Comparison of ENCODE assay signal across 19 cellular contexts in the genomic region with DNA sequence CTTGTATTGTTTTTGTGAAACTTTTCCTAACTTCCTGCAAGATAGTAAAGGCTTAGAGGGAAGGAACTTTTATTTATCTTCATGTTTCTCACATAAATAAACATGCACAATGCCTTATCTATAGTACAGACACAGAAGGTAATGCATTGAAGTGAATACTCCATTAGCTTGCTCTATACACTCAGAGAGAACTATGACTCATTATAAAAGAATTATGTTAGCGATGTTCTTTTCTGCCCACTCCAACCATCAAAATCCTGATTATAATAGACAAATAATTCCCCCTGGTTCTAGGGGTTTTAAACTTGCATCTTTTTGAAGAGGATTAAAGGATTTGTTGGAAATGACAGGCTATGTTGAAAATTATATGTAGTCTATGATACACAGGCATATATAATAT.
"Had no signal": no experiment of that assay in that cellular context is flagged by ENCODE, and none has a peak within 500 bp of the region (broad histone marks: within the 10 kb centered on the region; RNA-seq: fewer than 3 reads in every experiment).

No MANE protein-coding gene starts in this region.

- H3K4me1 ChIP-seq: body of pancreas, heart left ventricle, left ventricle myocardium inferior, uterus had no signal

- H3K9me3 ChIP-seq: body of pancreas, heart left ventricle, left ventricle myocardium inferior, ovary, thoracic aorta, uterus had no signal

- ATAC-seq: activated T-cell treated with anti-CD3 and anti-CD28 coated beads, Interleukin-2, amount 50 U/mL, for 72 hours; body of pancreas; heart left ventricle; stimulated activated naive CD8-positive, alpha-beta T cell treated with anti-CD3 and anti-CD28 coated beads, Interleukin-15, amount 100 ng/mL, for 72 hours had no signal

- H3K27me3 ChIP-seq: body of pancreas, heart left ventricle, ovary, uterus had no signal

- H3K36me3 ChIP-seq: heart left ventricle, left ventricle myocardium inferior, ovary, thoracic aorta, uterus had no signal

- H3K4me1 Mint-ChIP-seq: activated naive CD8-positive, alpha-beta T cell treated with anti-CD3 and anti-CD28 coated beads, Interleukin-2, amount 10 ng/mL, durations not matched to agents 7 days and 5 days; central memory CD8-positive, alpha-beta T cell; stimulated activated naive CD8-positive, alpha-beta T cell treated with anti-CD3 and anti-CD28 coated beads, Interleukin-15, amount 100 ng/mL, for 72 hours had no signal

- H3K27me3 Mint-ChIP-seq: activated naive CD8-positive, alpha-beta T cell treated with anti-CD3 and anti-CD28 coated beads, Interleukin-2, amount 10 ng/mL, durations not matched to agents 7 days and 5 days; central memory CD8-positive, alpha-beta T cell; stimulated activated naive CD8-positive, alpha-beta T cell treated with anti-CD3 and anti-CD28 coated beads, Interleukin-15, amount 100 ng/mL, for 72 hours had no signal

- H3K36me3 Mint-ChIP-seq: activated naive CD8-positive, alpha-beta T cell treated with anti-CD3 and anti-CD28 coated beads, Interleukin-2, amount 10 ng/mL, durations not matched to agents 7 days and 5 days had no signal

- H3K27ac Mint-ChIP-seq: activated naive CD8-positive, alpha-beta T cell treated with anti-CD3 and anti-CD28 coated beads, Interleukin-2, amount 10 ng/mL, durations not matched to agents 7 days and 5 days; activated T-cell treated with anti-CD3 and anti-CD28 coated beads, Interleukin-2, amount 50 U/mL, for 72 hours; stimulated activated naive CD8-positive, alpha-beta T cell treated with anti-CD3 and anti-CD28 coated beads, Interleukin-15, amount 100 ng/mL, for 72 hours; T-helper 2 cell treated with Interferon-gamma antibody and Interleukin-4, amounts not matched to agents 5 μg/mL and 100 μg/mL, for 36 hours had no signal

- H3K4me3 Mint-ChIP-seq: activated naive CD8-positive, alpha-beta T cell treated with anti-CD3 and anti-CD28 coated beads, Interleukin-2, amount 10 ng/mL, durations not matched to agents 7 days and 5 days; activated T-cell treated with anti-CD3 and anti-CD28 coated beads, Interleukin-2, amount 50 U/mL, for 72 hours; central memory CD8-positive, alpha-beta T cell; stimulated activated naive CD8-positive, alpha-beta T cell treated with anti-CD3 and anti-CD28 coated beads, Interleukin-15, amount 100 ng/mL, for 72 hours; T-helper 2 cell treated with Interferon-gamma antibody and Interleukin-4, amounts not matched to agents 5 μg/mL and 100 μg/mL, for 36 hours had no signal

- DNase-seq: activated CD4-positive, alpha-beta T cell treated with anti-CD3 and anti-CD28 coated beads for 1 hour; activated CD4-positive, alpha-beta T cell treated with anti-CD3 and anti-CD28 coated beads, Interleukin-2, amount 50 U/mL, for 48 hours; activated gamma-delta T cell treated with Interleukin-2 at 50 U/mL for 16 hours; activated naive CD8-positive, alpha-beta T cell treated with anti-CD3 and anti-CD28 coated beads, Interleukin-2, amount 10 ng/mL, durations not matched to agents 7 days and 5 days; activated T-cell treated with anti-CD3 and anti-CD28 coated beads, Interleukin-2, amount 50 U/mL, for 72 hours; body of pancreas; erythroblast; heart left ventricle; left ventricle myocardium inferior; mesendoderm; ovary; stimulated activated CD4-positive, alpha-beta T cell treated with anti-CD3 and anti-CD28 coated beads, Interleukin-4, amount 100 ng/mL, for 4 hours; stimulated activated naive CD8-positive, alpha-beta T cell treated with anti-CD3 and anti-CD28 coated beads, Interleukin-15, amount 100 ng/mL, for 72 hours; uterus had no signal

- FAIRE-seq: keratinocyte had no signal

- H3K9me3 Mint-ChIP-seq: activated naive CD8-positive, alpha-beta T cell treated with anti-CD3 and anti-CD28 coated beads, Interleukin-2, amount 10 ng/mL, durations not matched to agents 7 days and 5 days; central memory CD8-positive, alpha-beta T cell; T-helper 2 cell treated with Interferon-gamma antibody and Interleukin-4, amounts not matched to agents 5 μg/mL and 100 μg/mL, for 36 hours had no signal

- H3K27ac ChIP-seq: body of pancreas, heart left ventricle, left ventricle myocardium inferior, ovary, skin epidermis, thoracic aorta, uterus had no signal

- H3K4me3 ChIP-seq: body of pancreas, heart left ventricle, left ventricle myocardium inferior, ovary, skin epidermis, thoracic aorta, uterus had no signal
